ENCODE assay signal across 9 cellular contexts in the genomic region with DNA sequence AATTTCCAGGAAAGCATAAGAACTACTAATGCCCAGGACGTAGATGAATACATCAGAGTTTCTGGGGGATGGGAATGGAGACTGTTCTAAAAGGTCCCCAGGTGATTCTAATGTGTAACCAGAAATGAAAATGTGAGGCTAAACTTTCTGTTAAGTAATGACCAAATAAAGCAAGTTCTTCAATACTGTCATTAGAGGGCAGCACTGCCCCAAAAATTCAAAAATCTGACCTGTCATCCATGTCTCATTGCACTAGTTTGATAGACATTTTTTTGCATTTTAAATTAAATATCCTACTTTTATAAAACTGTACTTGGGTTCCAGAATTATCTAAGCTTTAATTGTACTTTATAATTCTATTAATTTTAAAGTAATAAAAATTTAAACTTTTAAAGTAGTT.
DNase-seq lines count a peak whose midpoint lies in the region; ATAC-seq, FAIRE-seq and TF ChIP-seq lines count a peak whose summit lies in the region.
"Had no signal": no experiment of that assay in that cellular context is flagged by ENCODE, and none has a peak within 500 bp of the region (broad histone marks: within the 10 kb centered on the region; RNA-seq: fewer than 3 reads in every experiment).

No MANE protein-coding gene starts in this region.

- no peaks in the 10 kb centered on the region for H3K9me3 ChIP-seq in keratinocyte (ENCODE audit: control insufficient read depth, low read depth, low read length)
- H3K9me3 ChIP-seq: SJSA1 had no signal

- H3K27me3 ChIP-seq in keratinocyte (ENCODE audit: control insufficient read depth, extremely low read depth, insufficient read depth, low read length): peaks cover 6% of the 10 kb centered on the region
- H3K27me3 ChIP-seq: SJSA1 had no signal

- no peak overlapping the region for H3K4me2 ChIP-seq in keratinocyte (ENCODE audit: control insufficient read depth, extremely low read depth, insufficient read depth, low read depth, low read length)

- no peaks in the 10 kb centered on the region for H3K27me3 Mint-ChIP-seq in WTC11 (ENCODE audit: low read depth)

- H3K4me1 ChIP-seq in keratinocyte (ENCODE audit: control insufficient read depth, extremely low read depth, insufficient read depth, low read length): no peaks in the 10 kb centered on the region
- H3K4me1 ChIP-seq: SJSA1 had no signal

- H3K9ac ChIP-seq in keratinocyte (ENCODE audit: control insufficient read depth, extremely low read depth, insufficient read depth, low read length): no peak overlapping the region

- POLR2A ChIA-PET in WTC11 (lab: Charles Lee): no interaction called here

- DNase-seq in AG20443 (ENCODE audit: low spot score) (peak; percentile 41), GM12891 (ENCODE audit: insufficient read length, low spot score) (no peak), NCI-H1694 (lab: John Stamatoyannopoulos, UW) (peak; percentile 16), WTC11 (ENCODE audit: low spot score) (peak; percentile 14), keratinocyte (ENCODE audit: low read depth, low spot score) (no peak), cortex of kidney (lab: John Stamatoyannopoulos, UW) (no peak)
- DNase-seq in activated T-cell treated with anti-CD3 and anti-CD28 coated beads, Interleukin-2, amount 50 U/mL, for 1 hour: no peak

- TF ChIP-seq POLR2A in GM12891 (IDR thresholded peaks at IDR 0.05; ENCODE audit: low read depth, low read length): no peak

- H3K27ac ChIP-seq in keratinocyte (ENCODE audit: control insufficient read depth, insufficient read depth, low read length): no peak overlapping the region
- H3K27ac ChIP-seq: SJSA1 had no signal

- no peaks in the 10 kb centered on the region for H3K9me1 ChIP-seq in keratinocyte (ENCODE audit: control insufficient read depth, extremely low read depth, insufficient read depth, low read length)

- no peak overlapping the region for H3K27ac Mint-ChIP-seq in WTC11

- H3K36me3 ChIP-seq in keratinocyte (ENCODE audit: control insufficient read depth in 2 of 2, extremely low read depth in 1 of 2, insufficient read depth in 2 of 2, low read length in 2 of 2): no peaks in the 10 kb centered on the region
- H3K36me3 ChIP-seq: SJSA1 had no signal

- H3K4me3 ChIP-seq in keratinocyte (ENCODE audit: control insufficient read depth in 2 of 3, extremely low read depth in 1 of 3, insufficient read depth in 2 of 3, low read depth in 1 of 3, low read length in 3 of 3): no peak overlapping the region
- H3K4me3 ChIP-seq: SJSA1 had no signal

- H4K20me1 ChIP-seq in keratinocyte (ENCODE audit: control insufficient read depth, extremely low read depth, insufficient read depth, low read length): no peaks in the 10 kb centered on the region

- no peaks in the 10 kb centered on the region for H3K36me3 Mint-ChIP-seq in WTC11

- FAIRE-seq in GM12891 (lab: Jason Lieb, UNC) (peak; percentile 26), keratinocyte (lab: Jason Lieb, UNC) (peak; percentile 70)

- TF ChIP-seq CTCF in WTC11 (IDR thresholded peaks at IDR 0.05): peak; percentile 53
- peak in 2 of 3 experiments; percentile 50 to 54 for TF ChIP-seq CTCF in keratinocyte (optimal IDR thresholded peaks at IDR 0.05 in 1 of 3, IDR thresholded peaks at IDR 0.05 in 1 of 3, conservative IDR thresholded peaks at IDR 0.05 in 1 of 3; ENCODE audit: extremely low read depth in 1 of 3, insufficient read depth in 2 of 3, low read length in 3 of 3)

- H3K4me1 Mint-ChIP-seq in WTC11: no peaks in the 10 kb centered on the region

- peak; percentile 75 for ATAC-seq in HG02870 (IDR thresholded peaks at IDR 0.05; ENCODE audit: unreplicated experiment)
- peak; percentile 60 for ATAC-seq in WTC11

- CTCF ChIA-PET in WTC11 (lab: Charles Lee): interaction anchor here (1.0 kb wide), 1 partner anchor 296 kb away, joined by 3 read pairs; no protein-coding TSS in a partner anchor

- dilution Hi-C loops in keratinocyte (cut with MboI; ENCODE audit: extremely low pct_ligation_motif_present, low sequenced_read_pairs): no loop called here

- no peak overlapping the region for H3K4me3 Mint-ChIP-seq in WTC11

- no peaks in the 10 kb centered on the region for H3K79me2 ChIP-seq in keratinocyte (ENCODE audit: control insufficient read depth, insufficient read depth, low read length)

- no peak overlapping the region for H2AFZ ChIP-seq in keratinocyte (ENCODE audit: control insufficient read depth, low read length)

- H3K9me3 Mint-ChIP-seq in WTC11: no peaks in the 10 kb centered on the region

TF ChIP-seq in GM12891, 5 proteins besides CTCF, POLR2A, EP300 and RAD21:
- TF ChIP-seq POLR2AphosphoS5 (IDR thresholded peaks at IDR 0.05; ENCODE audit: low read depth, low read length) (no peak), TAF1 (IDR thresholded peaks at IDR 0.05; ENCODE audit: low read depth, low read length) (no peak), POU2F2 (IDR thresholded peaks at IDR 0.05; ENCODE audit: low read depth, low read length) (no peak), PAX5 (IDR thresholded peaks at IDR 0.05; ENCODE audit: insufficient read depth, low read length, severe bottlenecking) (no peak), SPI1 (IDR thresholded peaks at IDR 0.05; ENCODE audit: low read depth, low read length) (no peak)

TF ChIP-seq in WTC11, 78 proteins besides CTCF, POLR2A, EP300 and RAD21 (continues in another document):
- TF ChIP-seq, protein P1, sequence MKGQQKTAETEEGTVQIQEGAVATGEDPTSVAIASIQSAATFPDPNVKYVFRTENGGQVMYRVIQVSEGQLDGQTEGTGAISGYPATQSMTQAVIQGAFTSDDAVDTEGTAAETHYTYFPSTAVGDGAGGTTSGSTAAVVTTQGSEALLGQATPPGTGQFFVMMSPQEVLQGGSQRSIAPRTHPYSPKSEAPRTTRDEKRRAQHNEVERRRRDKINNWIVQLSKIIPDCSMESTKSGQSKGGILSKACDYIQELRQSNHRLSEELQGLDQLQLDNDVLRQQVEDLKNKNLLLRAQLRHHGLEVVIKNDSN (CRISPR knock-in tag; IDR thresholded peaks at IDR 0.05): no peak
- TF ChIP-seq, protein P2, sequence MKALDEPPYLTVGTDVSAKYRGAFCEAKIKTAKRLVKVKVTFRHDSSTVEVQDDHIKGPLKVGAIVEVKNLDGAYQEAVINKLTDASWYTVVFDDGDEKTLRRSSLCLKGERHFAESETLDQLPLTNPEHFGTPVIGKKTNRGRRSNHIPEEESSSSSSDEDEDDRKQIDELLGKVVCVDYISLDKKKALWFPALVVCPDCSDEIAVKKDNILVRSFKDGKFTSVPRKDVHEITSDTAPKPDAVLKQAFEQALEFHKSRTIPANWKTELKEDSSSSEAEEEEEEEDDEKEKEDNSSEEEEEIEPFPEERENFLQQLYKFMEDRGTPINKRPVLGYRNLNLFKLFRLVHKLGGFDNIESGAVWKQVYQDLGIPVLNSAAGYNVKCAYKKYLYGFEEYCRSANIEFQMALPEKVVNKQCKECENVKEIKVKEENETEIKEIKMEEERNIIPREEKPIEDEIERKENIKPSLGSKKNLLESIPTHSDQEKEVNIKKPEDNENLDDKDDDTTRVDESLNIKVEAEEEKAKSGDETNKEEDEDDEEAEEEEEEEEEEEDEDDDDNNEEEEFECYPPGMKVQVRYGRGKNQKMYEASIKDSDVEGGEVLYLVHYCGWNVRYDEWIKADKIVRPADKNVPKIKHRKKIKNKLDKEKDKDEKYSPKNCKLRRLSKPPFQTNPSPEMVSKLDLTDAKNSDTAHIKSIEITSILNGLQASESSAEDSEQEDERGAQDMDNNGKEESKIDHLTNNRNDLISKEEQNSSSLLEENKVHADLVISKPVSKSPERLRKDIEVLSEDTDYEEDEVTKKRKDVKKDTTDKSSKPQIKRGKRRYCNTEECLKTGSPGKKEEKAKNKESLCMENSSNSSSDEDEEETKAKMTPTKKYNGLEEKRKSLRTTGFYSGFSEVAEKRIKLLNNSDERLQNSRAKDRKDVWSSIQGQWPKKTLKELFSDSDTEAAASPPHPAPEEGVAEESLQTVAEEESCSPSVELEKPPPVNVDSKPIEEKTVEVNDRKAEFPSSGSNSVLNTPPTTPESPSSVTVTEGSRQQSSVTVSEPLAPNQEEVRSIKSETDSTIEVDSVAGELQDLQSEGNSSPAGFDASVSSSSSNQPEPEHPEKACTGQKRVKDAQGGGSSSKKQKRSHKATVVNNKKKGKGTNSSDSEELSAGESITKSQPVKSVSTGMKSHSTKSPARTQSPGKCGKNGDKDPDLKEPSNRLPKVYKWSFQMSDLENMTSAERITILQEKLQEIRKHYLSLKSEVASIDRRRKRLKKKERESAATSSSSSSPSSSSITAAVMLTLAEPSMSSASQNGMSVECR (CRISPR knock-in tag; IDR thresholded peaks at IDR 0.05; ENCODE audit: borderline replicate concordance): no peak
- no peak for TF ChIP-seq SMAD3 (CRISPR knock-in tag; IDR thresholded peaks at IDR 0.05; ENCODE audit: borderline replicate concordance)
- TF ChIP-seq FOXJ3 (CRISPR knock-in tag; IDR thresholded peaks at IDR 0.05; ENCODE audit: borderline replicate concordance): no peak
- TF ChIP-seq NFE2L1 (CRISPR knock-in tag; IDR thresholded peaks at IDR 0.05): no peak
- TF ChIP-seq MYBL2 (CRISPR knock-in tag; IDR thresholded peaks at IDR 0.05): no peak
- TF ChIP-seq JAZF1 (CRISPR knock-in tag; IDR thresholded peaks at IDR 0.05): no peak
- TF ChIP-seq SMAD4 (CRISPR knock-in tag; IDR thresholded peaks at IDR 0.05): no peak
- TF ChIP-seq, protein P3, sequence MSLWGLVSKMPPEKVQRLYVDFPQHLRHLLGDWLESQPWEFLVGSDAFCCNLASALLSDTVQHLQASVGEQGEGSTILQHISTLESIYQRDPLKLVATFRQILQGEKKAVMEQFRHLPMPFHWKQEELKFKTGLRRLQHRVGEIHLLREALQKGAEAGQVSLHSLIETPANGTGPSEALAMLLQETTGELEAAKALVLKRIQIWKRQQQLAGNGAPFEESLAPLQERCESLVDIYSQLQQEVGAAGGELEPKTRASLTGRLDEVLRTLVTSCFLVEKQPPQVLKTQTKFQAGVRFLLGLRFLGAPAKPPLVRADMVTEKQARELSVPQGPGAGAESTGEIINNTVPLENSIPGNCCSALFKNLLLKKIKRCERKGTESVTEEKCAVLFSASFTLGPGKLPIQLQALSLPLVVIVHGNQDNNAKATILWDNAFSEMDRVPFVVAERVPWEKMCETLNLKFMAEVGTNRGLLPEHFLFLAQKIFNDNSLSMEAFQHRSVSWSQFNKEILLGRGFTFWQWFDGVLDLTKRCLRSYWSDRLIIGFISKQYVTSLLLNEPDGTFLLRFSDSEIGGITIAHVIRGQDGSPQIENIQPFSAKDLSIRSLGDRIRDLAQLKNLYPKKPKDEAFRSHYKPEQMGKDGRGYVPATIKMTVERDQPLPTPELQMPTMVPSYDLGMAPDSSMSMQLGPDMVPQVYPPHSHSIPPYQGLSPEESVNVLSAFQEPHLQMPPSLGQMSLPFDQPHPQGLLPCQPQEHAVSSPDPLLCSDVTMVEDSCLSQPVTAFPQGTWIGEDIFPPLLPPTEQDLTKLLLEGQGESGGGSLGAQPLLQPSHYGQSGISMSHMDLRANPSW (CRISPR knock-in tag; conservative IDR thresholded peaks at IDR 0.05; ENCODE audit: low read depth): no peak
- TF ChIP-seq SP1 (CRISPR knock-in tag; conservative IDR thresholded peaks at IDR 0.05): no peak

Comparison
In these comparisons a context has a peak if more than half of its experiments do, and no peak if none do; other contexts are left out.
1. DNase-seq: peak in AG20443 (single experiment), NCI-H1694 (single experiment) and WTC11 (single experiment); none in GM12891 (single experiment), keratinocyte (single experiment), activated T-cell treated with anti-CD3 and anti-CD28 coated beads, Interleukin-2, amount 50 U/mL, for 1 hour (single experiment) and cortex of kidney (single experiment).